In the genomic region with DNA sequence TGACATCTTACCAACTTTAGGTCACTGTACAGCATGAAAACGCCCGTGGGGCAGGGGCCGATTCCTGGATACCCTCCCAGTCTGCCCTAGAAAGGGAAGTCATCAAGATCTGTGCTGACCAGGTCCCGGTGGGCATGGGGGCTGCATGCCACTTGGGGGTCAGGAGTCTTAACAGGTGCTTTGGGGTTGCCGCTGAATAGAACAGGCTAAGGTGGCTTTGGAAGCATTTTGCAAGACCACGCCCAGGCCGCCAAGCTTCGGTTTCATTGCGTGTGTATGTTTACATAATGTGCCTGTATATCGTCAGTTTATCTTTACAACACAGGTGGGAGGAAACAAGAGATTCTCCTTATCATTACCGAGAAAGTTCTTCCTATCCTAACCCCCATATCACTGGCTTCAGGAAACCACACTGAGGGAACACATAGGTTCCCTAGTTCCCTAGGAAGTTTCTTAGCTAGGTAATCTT, we compare ENCODE assay signal across 14 cellular contexts. TPM values are rescaled to one million over a fixed set of nuclear protein-coding genes. Genes with fewer than 3 reads are reported as not detected.
"Had no signal": no experiment of that assay in that cellular context is flagged by ENCODE, and none has a peak within 500 bp of the region (broad histone marks: within the 10 kb centered on the region; RNA-seq: fewer than 3 reads in every experiment).

No MANE protein-coding gene starts in this region.

- H3K4me1 ChIP-seq: gastrocnemius medialis, neural progenitor cell had no signal

- H3K9me3 Mint-ChIP-seq: naive B cell, neural progenitor cell had no signal

- H3K4me1 Mint-ChIP-seq: naive B cell, neural progenitor cell had no signal

- H3K4me3 Mint-ChIP-seq: naive B cell, neural progenitor cell had no signal

- FAIRE-seq: TTC549 had no signal

- H3K4me3 ChIP-seq: gastrocnemius medialis, neural progenitor cell, ovary, spleen had no signal

- H3K27ac ChIP-seq: epithelial cell of prostate, gastrocnemius medialis, neural progenitor cell, ovary, spleen had no signal

- H3K27ac Mint-ChIP-seq: neural progenitor cell had no signal

- H3K36me3 ChIP-seq: neural progenitor cell, ovary had no signal

- H3K36me3 Mint-ChIP-seq: naive B cell, neural progenitor cell had no signal

- H3K4me2 ChIP-seq: neural progenitor cell had no signal

- H3K27me3 Mint-ChIP-seq: naive B cell had no signal

- H3K27me3 ChIP-seq: gastrocnemius medialis, neural progenitor cell, ovary, spleen had no signal

- DNase-seq: activated CD4-positive, alpha-beta T cell treated with anti-CD3 and anti-CD28 coated beads, Interleukin-2, amount 50 U/mL, for 1 hour; activated naive CD4-positive, alpha-beta T cell; aorta; effector memory CD4-positive, alpha-beta T cell; gastrocnemius medialis; islet precursor cell; naive B cell; ovary; spleen; T-helper 2 cell had no signal

- H3K9me3 ChIP-seq: gastrocnemius medialis, ovary, spleen had no signal

- H2AFZ ChIP-seq: neural progenitor cell had no signal

RNA-seq across cellular contexts. Expression of gene CEP295NL, which starts 49.0 kb away (rescaled TPM):
- total RNA-seq: activated CD8-positive, alpha-beta memory T cell treated with anti-CD3 and anti-CD28 coated beads for 36 hours had no signal
